In the genomic region with DNA sequence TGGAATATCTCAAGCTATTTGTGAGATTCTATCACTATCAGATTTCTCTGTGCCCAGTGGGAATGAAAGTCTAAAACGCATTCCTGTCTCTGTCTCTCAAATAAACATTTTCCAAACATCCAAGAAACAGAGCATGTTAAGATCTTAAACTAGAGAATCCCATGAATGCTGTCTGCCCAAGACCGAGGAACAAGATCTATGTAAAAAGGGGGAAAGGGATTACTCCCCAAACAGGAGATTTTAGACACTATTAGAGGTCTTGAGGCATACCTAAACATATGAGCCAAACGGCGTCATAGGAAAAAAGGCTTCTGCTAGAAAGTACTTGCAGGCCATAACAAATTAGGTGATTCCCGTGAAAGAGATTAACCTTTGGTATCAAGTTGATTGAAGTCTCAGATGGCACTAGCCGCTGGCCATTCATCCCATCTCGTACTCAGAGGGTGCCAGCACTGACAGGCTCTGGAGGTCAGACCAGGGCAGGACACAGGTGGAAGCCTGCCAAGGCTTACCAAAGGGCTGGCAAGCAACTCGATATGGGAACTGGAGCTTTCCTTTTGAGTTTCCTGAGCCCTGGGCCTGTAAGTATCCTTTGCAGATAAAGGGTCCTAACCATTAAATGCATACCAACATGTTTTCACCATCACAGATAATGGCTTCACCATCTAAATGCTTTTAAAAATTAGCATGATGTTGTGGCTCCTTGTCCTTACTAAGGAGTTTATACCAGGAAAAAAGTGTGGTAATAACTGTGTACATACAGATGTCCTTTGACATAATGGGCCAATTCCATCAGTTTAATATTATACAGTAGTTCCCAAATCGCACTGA, we compare ENCODE assay signal across 10 cellular contexts.
A peak's percentile ranks its signal among the peaks of the same experiment; 100 is the strongest.
DNase-seq lines count a peak whose midpoint lies in the region; ATAC-seq and TF ChIP-seq lines count a peak whose summit lies in the region.
"Had no signal": no experiment of that assay in that cellular context is flagged by ENCODE, and none has a peak within 500 bp of the region (broad histone marks: within the 10 kb centered on the region; RNA-seq: fewer than 3 reads in every experiment).

No MANE protein-coding gene starts in this region.

- no peak overlapping the region for H3K27ac ChIP-seq in WERI-Rb-1
- peak overlapping the region; percentile 66 for H3K27ac ChIP-seq in parathyroid adenoma

- H3K9me3 ChIP-seq in WERI-Rb-1 (ENCODE audit: severe bottlenecking) (no peaks in the 10 kb centered on the region), parathyroid adenoma (ENCODE audit: control insufficient read depth, low read length) (no peaks in the 10 kb centered on the region)

- TF ChIP-seq CTCF in WERI-Rb-1 (IDR thresholded peaks at IDR 0.05; ENCODE audit: low read depth, low read length) (no peak), parathyroid adenoma (IDR thresholded peaks at IDR 0.05) (no peak)

- peak; percentile 85 for DNase-seq in Ammon's horn (ENCODE audit: low spot score)
- DNase-seq in WERI-Rb-1 = peak; percentile 18
- peak; percentile 87 for DNase-seq in Right ventricle myocardium superior
- no peak for DNase-seq in activated CD4-positive, CD25-positive, alpha-beta regulatory T cell (lab: John Stamatoyannopoulos, UW)
- no peak for DNase-seq in NCI-H128 (lab: John Stamatoyannopoulos, UW; ENCODE audit: unreplicated experiment)
- DNase-seq: activated naive CD4-positive, alpha-beta T cell treated with Interleukin-2 at 50 U/mL for 16 hours; CD4-positive, alpha-beta memory T cell had no signal

- peak overlapping the region; percentile 34 for H3K4me2 ChIP-seq in parathyroid adenoma (ENCODE audit: low read length)

- H2AFZ ChIP-seq in parathyroid adenoma = peak overlapping the region; percentile 25

- intact Hi-C loops in Right ventricle myocardium superior (cut with DNase I) = no loop called here

- ATAC-seq in Right ventricle myocardium superior (ENCODE audit: poor library complexity) (peak; percentile 83), HG03108 (IDR thresholded peaks at IDR 0.05; ENCODE audit: unreplicated experiment) (no peak), GM19328 (IDR thresholded peaks at IDR 0.05; ENCODE audit: unreplicated experiment) (no peak)

- H3K4me3 ChIP-seq in WERI-Rb-1 (ENCODE audit: low read depth, low read length) (no peak overlapping the region), parathyroid adenoma (ENCODE audit: low read depth, low read length) (no peak overlapping the region)

- H3K36me3 ChIP-seq in WERI-Rb-1 (no peaks in the 10 kb centered on the region), parathyroid adenoma (ENCODE audit: control insufficient read depth, insufficient read depth, low read length) (no peaks in the 10 kb centered on the region)

- no peaks in the 10 kb centered on the region for H3K79me2 ChIP-seq in parathyroid adenoma

- peaks cover 9% of the 10 kb centered on the region for H3K4me1 ChIP-seq in parathyroid adenoma

- H3K27me3 ChIP-seq in WERI-Rb-1 (ENCODE audit: insufficient read depth, low read depth, severe bottlenecking) = no peaks in the 10 kb centered on the region
- no peaks in the 10 kb centered on the region for H3K27me3 ChIP-seq in parathyroid adenoma (ENCODE audit: control insufficient read depth, insufficient read depth, low read length)

- no peak overlapping the region for H3K9ac ChIP-seq in parathyroid adenoma

Comparison
In these comparisons a context has a peak if more than half of its experiments do, and no peak if none do; other contexts are left out.
1. DNase-seq: peak in Ammon's horn (single experiment), WERI-Rb-1 (single experiment) and Right ventricle myocardium superior (single experiment); none in activated CD4-positive, CD25-positive, alpha-beta regulatory T cell (0 of 4) and NCI-H128 (single experiment).